In genomic region chr14:50003213-50004021, GRCh38 we compare ENCODE assay signal across 8 cellular contexts.
DNase-seq lines count a peak whose midpoint lies in the region; ATAC-seq and TF ChIP-seq lines count a peak whose summit lies in the region.

No MANE protein-coding gene starts in this region.

- no peaks in the 10 kb centered on the region for H3K27me3 Mint-ChIP-seq in activated CD8-positive, alpha-beta memory T cell treated with anti-CD3 and anti-CD28 coated beads, Interleukin-2, amount 10 ng/mL, durations not matched to agents 7 days and 5 days
- H3K27me3 Mint-ChIP-seq in stimulated activated memory B cell treated with anti-CD40 and anti-IgM and Interleukin-4, amounts not matched to agents 10 μg/mL and 1 μg/mL and 100 μg/mL, for 72 hours: no peaks in the 10 kb centered on the region

- peak overlapping the region; percentile 96 for H3K27ac Mint-ChIP-seq in activated CD8-positive, alpha-beta memory T cell treated with anti-CD3 and anti-CD28 coated beads, Interleukin-2, amount 10 ng/mL, durations not matched to agents 7 days and 5 days
- H3K27ac Mint-ChIP-seq in stimulated activated memory B cell treated with anti-CD40 and anti-IgM and Interleukin-4, amounts not matched to agents 10 μg/mL and 1 μg/mL and 100 μg/mL, for 72 hours: peak overlapping the region; percentile 97

- H3K36me3 Mint-ChIP-seq in activated CD8-positive, alpha-beta memory T cell treated with anti-CD3 and anti-CD28 coated beads, Interleukin-2, amount 10 ng/mL, durations not matched to agents 7 days and 5 days: peaks cover 19% of the 10 kb centered on the region
- no peaks in the 10 kb centered on the region for H3K36me3 Mint-ChIP-seq in stimulated activated memory B cell treated with anti-CD40 and anti-IgM and Interleukin-4, amounts not matched to agents 10 μg/mL and 1 μg/mL and 100 μg/mL, for 72 hours

- ATAC-seq in GM19025 (IDR thresholded peaks at IDR 0.05; ENCODE audit: low read depth, unreplicated experiment) (peak; percentile 45), HG03139 (IDR thresholded peaks at IDR 0.05; ENCODE audit: unreplicated experiment) (peak; percentile 50)
- ATAC-seq in activated CD8-positive, alpha-beta memory T cell treated with anti-CD3 and anti-CD28 coated beads, Interleukin-2, amount 10 ng/mL, durations not matched to agents 7 days and 5 days: peak; percentile 29
- peak; percentile 75 for ATAC-seq in stimulated activated memory B cell treated with anti-CD40 and anti-IgM and Interleukin-4, amounts not matched to agents 10 μg/mL and 1 μg/mL and 100 μg/mL, for 72 hours

- H3K4me1 Mint-ChIP-seq in activated CD8-positive, alpha-beta memory T cell treated with anti-CD3 and anti-CD28 coated beads, Interleukin-2, amount 10 ng/mL, durations not matched to agents 7 days and 5 days: peaks cover 67% of the 10 kb centered on the region
- H3K4me1 Mint-ChIP-seq in stimulated activated memory B cell treated with anti-CD40 and anti-IgM and Interleukin-4, amounts not matched to agents 10 μg/mL and 1 μg/mL and 100 μg/mL, for 72 hours: peaks cover 67% of the 10 kb centered on the region

- H3K9me3 Mint-ChIP-seq in activated CD8-positive, alpha-beta memory T cell treated with anti-CD3 and anti-CD28 coated beads, Interleukin-2, amount 10 ng/mL, durations not matched to agents 7 days and 5 days (ENCODE audit: low read depth): no peaks in the 10 kb centered on the region
- H3K9me3 Mint-ChIP-seq in stimulated activated memory B cell treated with anti-CD40 and anti-IgM and Interleukin-4, amounts not matched to agents 10 μg/mL and 1 μg/mL and 100 μg/mL, for 72 hours: no peaks in the 10 kb centered on the region

- DNase-seq in AML-193 (lab: John Stamatoyannopoulos, UW) (peak; percentile 63 to 84), NOMO-1 (lab: John Stamatoyannopoulos, UW; ENCODE audit: unreplicated experiment in 2 of 2) (peak; percentile 93 to 97), epithelial cell of proximal tubule (ENCODE audit: low read depth) (no peak), myocyte (ENCODE audit: low read depth) (peak; percentile 77)
- DNase-seq in activated CD8-positive, alpha-beta memory T cell treated with anti-CD3 and anti-CD28 coated beads, Interleukin-2, amount 10 ng/mL, durations not matched to agents 7 days and 5 days: peak; percentile 90

- H3K4me3 Mint-ChIP-seq in activated CD8-positive, alpha-beta memory T cell treated with anti-CD3 and anti-CD28 coated beads, Interleukin-2, amount 10 ng/mL, durations not matched to agents 7 days and 5 days: peak overlapping the region; percentile 87
- H3K4me3 Mint-ChIP-seq in stimulated activated memory B cell treated with anti-CD40 and anti-IgM and Interleukin-4, amounts not matched to agents 10 μg/mL and 1 μg/mL and 100 μg/mL, for 72 hours: peak overlapping the region; percentile 82

- CTCF ChIA-PET in activated CD8-positive, alpha-beta memory T cell treated with anti-CD3 and anti-CD28 coated beads, Interleukin-2, amount 10 ng/mL, durations not matched to agents 7 days and 5 days (lab: Charles Lee): interaction anchor here (0.7 to 9.1 kb wide), 27 partner anchors 9 to 151 kb away, joined by 3 to 131 read pairs (median 4); partner anchors contain the start of genes ARF6 and NEMF

- peak overlapping the region; percentile 48 for H3K4me3 ChIP-seq in epithelial cell of proximal tubule (ENCODE audit: low read depth, low read length)

- peak; percentile 1 for TF ChIP-seq CTCF in epithelial cell of proximal tubule (conservative IDR thresholded peaks at IDR 0.05; ENCODE audit: low read depth, low read length)
